Comparison of ENCODE assay signal across 18 cellular contexts in genomic region chr18:370753-371615, GRCh38.
DNase-seq lines count a peak whose midpoint lies in the region; ATAC-seq and TF ChIP-seq lines count a peak whose summit lies in the region.
"Had no signal": no experiment of that assay in that cellular context is flagged by ENCODE, and none has a peak within 500 bp of the region (broad histone marks: within the 10 kb centered on the region; RNA-seq: fewer than 3 reads in every experiment).

No MANE protein-coding gene starts in this region.

- intact Hi-C loops in CD14-positive monocyte (cut with micrococcal nuclease), result loop anchor here (5.0 to 10.0 kb wide), 2 partner anchors 34 to 46 kb away; no protein-coding TSS in a partner anchor
- intact Hi-C loops in left cardiac atrium (cut with DNase I), result no loop called here
- intact Hi-C loops in sciatic nerve (cut with DNase I), result no loop called here
- intact Hi-C loops in vagina (cut with DNase I), result no loop called here

- H3K27me3 ChIP-seq in SK-N-SH (ENCODE audit: insufficient read depth) (no peaks in the 10 kb centered on the region), vagina (no peaks in the 10 kb centered on the region)

- CTCF ChIA-PET in SK-N-SH (lab: Yijun Ruan, JAX), result interaction anchor here (0.9 to 3.5 kb wide), 5 partner anchors 10 to 253 kb away, joined by 3 to 12 read pairs (median 3); no protein-coding TSS in a partner anchor

- no peak for TF ChIP-seq RAD21 in SK-N-SH (IDR thresholded peaks at IDR 0.05; ENCODE audit: low read length)

- POLR2A ChIA-PET in SK-N-SH (lab: Yijun Ruan, JAX), result no interaction called here

- ATAC-seq in left cardiac atrium (peak; percentile 21 to 40), sciatic nerve (peak; percentile 18), HG03432 (IDR thresholded peaks at IDR 0.05; ENCODE audit: unreplicated experiment) (no peak)
- ATAC-seq: activated T-cell treated with anti-CD3 and anti-CD28 coated beads, Interleukin-2, amount 50 U/mL, for 4 hours; Panc1; stimulated activated naive CD8-positive, alpha-beta T cell treated with anti-CD3 and anti-CD28 coated beads, Interleukin-15, amount 100 ng/mL, for 72 hours had no signal

- no peak for TF ChIP-seq CTCF in CD14-positive monocyte (IDR thresholded peaks at IDR 0.05)
- TF ChIP-seq CTCF in SK-N-SH (IDR thresholded peaks at IDR 0.05), result no peak
- no peak for TF ChIP-seq CTCF in vagina (IDR thresholded peaks at IDR 0.05)

- H3F3A ChIP-seq in SK-N-SH (replicated peaks; ENCODE audit: insufficient read depth), result no peaks in the 10 kb centered on the region

- H3K4me1 Mint-ChIP-seq in CD14-positive monocyte, result peaks cover 60% of the 10 kb centered on the region
- H3K4me1 Mint-ChIP-seq: activated naive CD4-positive, alpha-beta T cell treated with anti-CD3 and anti-CD28 coated beads, Interleukin-2, amount 50 U/mL, for 24 hours; stimulated activated naive CD8-positive, alpha-beta T cell treated with anti-CD3 and anti-CD28 coated beads, Interleukin-15, amount 100 ng/mL, for 72 hours had no signal

- peaks cover 0 to 23% of the 10 kb centered on the region in 2 experiments; a peak in 2 of 4 replicates for H3K4me1 ChIP-seq in SK-N-SH (ENCODE audit: control insufficient read depth in 1 of 2, insufficient read depth in 2 of 2, low read depth in 1 of 2, low read length in 1 of 2)
- peaks cover 9% of the 10 kb centered on the region for H3K4me1 ChIP-seq in vagina

- H3K4me3 ChIP-seq in SK-N-SH (ENCODE audit: low read depth in 2 of 2, low read length in 1 of 2), result no peak overlapping the region
- no peak overlapping the region for H3K4me3 ChIP-seq in vagina

- H3K4me2 ChIP-seq in SK-N-SH, result peak overlapping the region; percentile 34; the same call in 1 of the 2 replicates

- H4K20me1 ChIP-seq in SK-N-SH (ENCODE audit: insufficient read depth), result no peaks in the 10 kb centered on the region

- H3K9me2 ChIP-seq in SK-N-SH, result no peaks in the 10 kb centered on the region

- peaks cover 0 to 2% of the 10 kb centered on the region in 2 donors for H3K36me3 Mint-ChIP-seq in CD14-positive monocyte
- H3K36me3 Mint-ChIP-seq: activated naive CD4-positive, alpha-beta T cell treated with anti-CD3 and anti-CD28 coated beads, Interleukin-2, amount 50 U/mL, for 24 hours had no signal

- peak overlapping the region; percentile 90; the same call in 1 of the 2 replicates for H2AFZ ChIP-seq in SK-N-SH (ENCODE audit: low read depth)

- DNase-seq in CD14-positive monocyte (ENCODE audit: low spot score) (no peak), SK-N-SH (peak; percentile 31), left cardiac atrium (no peak), sciatic nerve (ENCODE audit: low spot score) (no peak), EL (no peak), vagina (ENCODE audit: extremely low spot score in 2 of 2) (no peak)
- no peak for DNase-seq in activated T-cell treated with anti-CD3 and anti-CD28 coated beads, Interleukin-2, amount 50 U/mL, for 1 hour
- DNase-seq: activated CD4-positive, alpha-beta T cell treated with anti-CD3 and anti-CD28 coated beads, Interleukin-2, amount 50 U/mL, for 48 hours; activated T-cell treated with anti-CD3 and anti-CD28 coated beads, Interleukin-2, amount 50 U/mL, for 4 hours; DMS153; NCI-H526 treated with DMSO at 0.1 percent for 48 hours; posterior cingulate gyrus; stimulated activated CD4-positive, alpha-beta T cell treated with anti-CD3 and anti-CD28 coated beads, Interleukin-12 subunit alpha, Interleukin-12 subunit beta, amount 100 ng/mL, for 4 hours; stimulated activated naive CD8-positive, alpha-beta T cell treated with anti-CD3 and anti-CD28 coated beads, Interleukin-15, amount 100 ng/mL, for 72 hours; SW 1271 had no signal

- H3K27ac ChIP-seq in SK-N-SH (ENCODE audit: low read depth in 2 of 2, low read length in 1 of 2) (peak overlapping the region in 1 of 2 experiments; percentile 89; a peak in 2 of 4 replicates), vagina (no peak overlapping the region)

- H3K27me3 Mint-ChIP-seq in CD14-positive monocyte (ENCODE audit: low read depth in 3 of 3), result peaks cover 2 to 3% (median 3%) of the 10 kb centered on the region in 3 donors
- H3K27me3 Mint-ChIP-seq: activated naive CD4-positive, alpha-beta T cell treated with anti-CD3 and anti-CD28 coated beads, Interleukin-2, amount 50 U/mL, for 24 hours had no signal

- H3K9ac ChIP-seq in SK-N-SH, result no peak overlapping the region

- H3K36me3 ChIP-seq in SK-N-SH (replicated peaks in 1 of 2; ENCODE audit: control insufficient read depth in 1 of 2, insufficient read depth in 2 of 2, low read length in 1 of 2) (no peaks in the 10 kb centered on the region), vagina (no peaks in the 10 kb centered on the region)

- WGBS in SK-N-SH (ENCODE audit: low lambda C conversion rate), result 47% methylated on average over 5 of the region's 5 CpGs

- no peaks in the 10 kb centered on the region for H3K79me2 ChIP-seq in SK-N-SH (ENCODE audit: insufficient read depth)

- H3K9me3 ChIP-seq in SK-N-SH (no peaks in the 10 kb centered on the region), vagina (no peaks in the 10 kb centered on the region)

- no peak for TF ChIP-seq EP300 in SK-N-SH (IDR thresholded peaks at IDR 0.05; ENCODE audit: borderline replicate concordance in 1 of 2, low read depth in 1 of 2, low read length in 1 of 2)

- peaks cover 0 to 1% (median 0%) of the 10 kb centered on the region in 7 donors for H3K9me3 Mint-ChIP-seq in CD14-positive monocyte
- H3K9me3 Mint-ChIP-seq: activated naive CD4-positive, alpha-beta T cell treated with anti-CD3 and anti-CD28 coated beads, Interleukin-2, amount 50 U/mL, for 24 hours; activated T-cell treated with anti-CD3 and anti-CD28 coated beads, Interleukin-2, amount 50 U/mL, for 4 hours; stimulated activated naive CD8-positive, alpha-beta T cell treated with anti-CD3 and anti-CD28 coated beads, Interleukin-15, amount 100 ng/mL, for 72 hours had no signal

- peak overlapping the region in 4 of 7 donors; percentile 1 to 77 (median 48) for H3K27ac Mint-ChIP-seq in CD14-positive monocyte
- H3K27ac Mint-ChIP-seq: activated naive CD4-positive, alpha-beta T cell treated with anti-CD3 and anti-CD28 coated beads, Interleukin-2, amount 50 U/mL, for 24 hours; stimulated activated naive CD8-positive, alpha-beta T cell treated with anti-CD3 and anti-CD28 coated beads, Interleukin-15, amount 100 ng/mL, for 72 hours had no signal

- TF ChIP-seq POLR2A in vagina (IDR thresholded peaks at IDR 0.05), result no peak

- no peak overlapping the region for H3K4me3 Mint-ChIP-seq in CD14-positive monocyte
- H3K4me3 Mint-ChIP-seq: activated naive CD4-positive, alpha-beta T cell treated with anti-CD3 and anti-CD28 coated beads, Interleukin-2, amount 50 U/mL, for 24 hours; activated T-cell treated with anti-CD3 and anti-CD28 coated beads, Interleukin-2, amount 50 U/mL, for 4 hours; stimulated activated naive CD8-positive, alpha-beta T cell treated with anti-CD3 and anti-CD28 coated beads, Interleukin-15, amount 100 ng/mL, for 72 hours had no signal

TF ChIP-seq in SK-N-SH, 30 proteins besides CTCF, POLR2A, EP300 and RAD21:
- TF ChIP-seq RXRA (IDR thresholded peaks at IDR 0.05; ENCODE audit: borderline replicate concordance, low read depth), result no peak
- TF ChIP-seq MXI1 (IDR thresholded peaks at IDR 0.05; ENCODE audit: low read depth, low read length), result 0 out of 2 replicates have a peak, but pooled peaks have one; percentile 11

Comparison
In these comparisons a context has a peak if more than half of its experiments do, and no peak if none do; other contexts are left out.
1. intact Hi-C loops: an anchor here in CD14-positive monocyte (5.0 to 10.0 kb wide); none called in left cardiac atrium, sciatic nerve and vagina.